Comparison of ENCODE assay signal across 12 cellular contexts in the genomic region with DNA sequence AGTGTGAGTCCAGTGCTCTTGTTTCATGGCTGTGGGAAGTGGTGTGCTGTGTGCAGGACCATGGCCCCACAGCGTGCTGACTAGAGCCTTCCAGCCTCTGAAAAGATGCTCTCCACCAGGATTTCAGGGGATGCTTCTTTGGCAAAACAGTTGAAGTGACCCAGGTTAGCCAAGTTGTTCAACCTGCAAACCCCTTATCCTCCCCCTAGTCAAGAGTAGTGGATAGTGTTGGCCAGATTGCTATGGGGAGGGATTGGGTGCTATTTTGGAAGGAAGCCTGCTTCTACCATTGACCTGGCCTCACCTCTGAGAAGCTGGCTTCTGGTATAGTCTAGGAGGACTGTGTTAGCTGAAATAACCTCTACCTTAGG. TPM values are rescaled to one million over a fixed set of nuclear protein-coding genes. Genes with fewer than 3 reads are reported as not detected.
DNase-seq lines count a peak whose midpoint lies in the region; ATAC-seq, FAIRE-seq and TF ChIP-seq lines count a peak whose summit lies in the region.
"Had no signal": no experiment of that assay in that cellular context is flagged by ENCODE, and none has a peak within 500 bp of the region (broad histone marks: within the 10 kb centered on the region; RNA-seq: fewer than 3 reads in every experiment).

No MANE protein-coding gene starts in this region.

- no peaks in the 10 kb centered on the region for H4K20me1 ChIP-seq in K562 (replicated peaks; ENCODE audit: control insufficient read depth, insufficient read depth, low read length)

- no peaks in the 10 kb centered on the region for H3K27me3 Mint-ChIP-seq in activated T-cell treated with anti-CD3 and anti-CD28 coated beads, Interleukin-2, amount 50 U/mL, for 24 hours

- peaks cover 43% of the 10 kb centered on the region for H3K79me2 ChIP-seq in K562 (ENCODE audit: control insufficient read depth, insufficient read depth, low read length)

- FAIRE-seq in K562 (lab: Jason Lieb, UNC): no peak

- intact Hi-C loops in K562 (cut with micrococcal nuclease): no loop called here

- H2AFZ ChIP-seq in K562 (ENCODE audit: low read depth, low read length): no peak overlapping the region

- in situ Hi-C loops in K562 (cut with MboI): no loop called here

- no peak for TF ChIP-seq RAD21 in K562 (CRISPR knock-in tag; conservative IDR thresholded peaks at IDR 0.05 in 1 of 2, IDR thresholded peaks at IDR 0.05 in 1 of 2)

- H3K27me3 ChIP-seq in K562 (ENCODE audit: control insufficient read depth in 2 of 2, insufficient read depth in 2 of 2, low read length in 2 of 2): no peaks in the 10 kb centered on the region
- no peaks in the 10 kb centered on the region for H3K27me3 ChIP-seq in kidney epithelial cell (ENCODE audit: control insufficient read depth, insufficient read depth, low read length)
- no peaks in the 10 kb centered on the region for H3K27me3 ChIP-seq in tibial nerve
- H3K27me3 ChIP-seq: BE2C had no signal

- POLR2A ChIA-PET in K562 (lab: Yijun Ruan, JAX): interaction anchor here (1.0 kb wide), 1 partner anchor 9 kb away, joined by 3 read pairs; no protein-coding TSS in a partner anchor

- CTCF ChIA-PET in K562 (lab: Yijun Ruan, JAX; ENCODE audit: low intra/inter-chr PET ratio): no interaction called here

- TF ChIP-seq EP300 in K562 (IDR thresholded peaks at IDR 0.05; ENCODE audit: low read length): no peak
- no peak for TF ChIP-seq EP300 in tibial nerve (IDR thresholded peaks at IDR 0.05)

- no peaks in the 10 kb centered on the region for H3K9me1 ChIP-seq in K562 (ENCODE audit: control insufficient read depth, insufficient read depth, low read length)

- TSS peak; percentile 29 for BruUV-seq in K562 (replicated peaks; lab: Mats Ljungman, UMichigan)

- H3K4me3 ChIP-seq in K562 (peak overlapping the region; percentile 53; the same call in 1 of the 2 replicates), kidney epithelial cell (ENCODE audit: low read depth, low read length) (peak overlapping the region; percentile 75), tibial nerve (peak overlapping the region in 3 of 4 donors; percentile 56 to 97 (median 59))

- peaks cover 10% of the 10 kb centered on the region for H3K36me3 Mint-ChIP-seq in activated T-cell treated with anti-CD3 and anti-CD28 coated beads, Interleukin-2, amount 50 U/mL, for 24 hours (ENCODE audit: low read depth)

- no peak for ATAC-seq in K562
- ATAC-seq in HG02852 (IDR thresholded peaks at IDR 0.05; ENCODE audit: unreplicated experiment): no peak

- H3K36me3 ChIP-seq in K562 (ENCODE audit: control insufficient read depth, insufficient read depth, low read length) (peaks cover 5% of the 10 kb centered on the region; the same call in 2 of the 3 replicates), kidney epithelial cell (ENCODE audit: control insufficient read depth, insufficient read depth, low read length) (no peaks in the 10 kb centered on the region), tibial nerve (no peaks in the 10 kb centered on the region)
- H3K36me3 ChIP-seq: BE2C had no signal

- H3K4me2 ChIP-seq in K562 (ENCODE audit: insufficient read depth, low read length): peak overlapping the region; percentile 85

- peaks cover 50% of the 10 kb centered on the region for H3K4me1 Mint-ChIP-seq in activated T-cell treated with anti-CD3 and anti-CD28 coated beads, Interleukin-2, amount 50 U/mL, for 24 hours (ENCODE audit: low read depth)

- H3K27ac Mint-ChIP-seq in activated T-cell treated with anti-CD3 and anti-CD28 coated beads, Interleukin-2, amount 50 U/mL, for 24 hours: no peak overlapping the region
- H3K27ac Mint-ChIP-seq: progenitor cell of endocrine pancreas had no signal

- no peaks in the 10 kb centered on the region for H3K9me3 Mint-ChIP-seq in activated T-cell treated with anti-CD3 and anti-CD28 coated beads, Interleukin-2, amount 50 U/mL, for 24 hours

- H3K9me3 ChIP-seq in K562 (replicated peaks; ENCODE audit: control insufficient read depth, insufficient read depth, low read depth, low read length): no peaks in the 10 kb centered on the region
- H3K9me3 ChIP-seq in tibial nerve: no peaks in the 10 kb centered on the region
- H3K9me3 ChIP-seq: BE2C had no signal

- TF ChIP-seq CTCF in K562 (IDR thresholded peaks at IDR 0.05 in 2 of 3, conservative IDR thresholded peaks at IDR 0.05 in 1 of 3; ENCODE audit: insufficient read depth in 2 of 3, low read depth in 1 of 3, low read length in 3 of 3) (no peak), kidney epithelial cell (IDR thresholded peaks at IDR 0.05; ENCODE audit: insufficient read depth, low read length, poor library complexity, severe bottlenecking) (no peak), tibial nerve (IDR thresholded peaks at IDR 0.05) (no peak)

- H3K9ac ChIP-seq in K562 (ENCODE audit: insufficient read depth in 1 of 2, low read depth in 2 of 2, low read length in 2 of 2): no peak overlapping the region; a peak in 2 of 4 replicates

- no peak overlapping the region for H3K27ac ChIP-seq in K562 (ENCODE audit: extremely low read depth, low read depth, low read length)
- peak overlapping the region in 3 of 4 donors; percentile 74 to 95 (median 86) for H3K27ac ChIP-seq in tibial nerve

- peak overlapping the region; percentile 78 for H3K4me3 Mint-ChIP-seq in activated T-cell treated with anti-CD3 and anti-CD28 coated beads, Interleukin-2, amount 50 U/mL, for 24 hours

- no peak for TF ChIP-seq POLR2A in K562 (conservative IDR thresholded peaks at IDR 0.05)
- TF ChIP-seq POLR2A in tibial nerve (IDR thresholded peaks at IDR 0.05): no peak

- no peak for DNase-seq in activated T-cell treated with anti-CD3 and anti-CD28 coated beads, Interleukin-2, amount 50 U/mL, for 24 hours
- DNase-seq in activated T-cell treated with anti-CD3 and anti-CD28 coated beads, Interleukin-2, amount 50 U/mL, for 48 hours: no peak
- DNase-seq in K562 (ENCODE audit: extremely low read depth in 1 of 4, low spot score in 3 of 4) (no peak), kidney epithelial cell (ENCODE audit: low read depth) (no peak), tibial nerve (ENCODE audit: low spot score in 2 of 2) (no peak), DMS53 treated with DMSO at 0.1 percent for 48 hours (lab: John Stamatoyannopoulos, UW; ENCODE audit: unreplicated experiment) (no peak), GF-D8 (lab: John Stamatoyannopoulos, UW) (no peak)
- DNase-seq: activated CD4-positive, alpha-beta T cell treated with anti-CD3 and anti-CD28 coated beads for 4 hours; NCI-H2171 had no signal

- WGBS in K562 (ENCODE audit: insufficient coverage, low coverage, missing lambda C conversion rate): 78% methylated on average over 1 of the region's 1 CpG
- WGBS in tibial nerve, 2 donors: 90% methylated on average over 1 of the region's 1 CpG; no CpG with 5 or more reads in 1 of the 2 donors

- H3K4me1 ChIP-seq in K562 (replicated peaks in 1 of 2; ENCODE audit: control insufficient read depth in 2 of 2, insufficient read depth in 2 of 2, low read length in 2 of 2) (peaks cover 57 to 58% of the 10 kb centered on the region in 2 experiments), tibial nerve (peaks cover 0 to 36% (median 13%) of the 10 kb centered on the region in 4 donors)
- H3K4me1 ChIP-seq: BE2C had no signal

TF ChIP-seq in K562, 482 proteins besides CTCF, POLR2A, EP300 and RAD21 (continues in another document):
- 0 out of 2 replicates have a peak, but pooled peaks have one; percentile 19 for TF ChIP-seq PHF21A (IDR thresholded peaks at IDR 0.05; ENCODE audit: borderline replicate concordance, low read depth)
- TF ChIP-seq, protein P1, sequence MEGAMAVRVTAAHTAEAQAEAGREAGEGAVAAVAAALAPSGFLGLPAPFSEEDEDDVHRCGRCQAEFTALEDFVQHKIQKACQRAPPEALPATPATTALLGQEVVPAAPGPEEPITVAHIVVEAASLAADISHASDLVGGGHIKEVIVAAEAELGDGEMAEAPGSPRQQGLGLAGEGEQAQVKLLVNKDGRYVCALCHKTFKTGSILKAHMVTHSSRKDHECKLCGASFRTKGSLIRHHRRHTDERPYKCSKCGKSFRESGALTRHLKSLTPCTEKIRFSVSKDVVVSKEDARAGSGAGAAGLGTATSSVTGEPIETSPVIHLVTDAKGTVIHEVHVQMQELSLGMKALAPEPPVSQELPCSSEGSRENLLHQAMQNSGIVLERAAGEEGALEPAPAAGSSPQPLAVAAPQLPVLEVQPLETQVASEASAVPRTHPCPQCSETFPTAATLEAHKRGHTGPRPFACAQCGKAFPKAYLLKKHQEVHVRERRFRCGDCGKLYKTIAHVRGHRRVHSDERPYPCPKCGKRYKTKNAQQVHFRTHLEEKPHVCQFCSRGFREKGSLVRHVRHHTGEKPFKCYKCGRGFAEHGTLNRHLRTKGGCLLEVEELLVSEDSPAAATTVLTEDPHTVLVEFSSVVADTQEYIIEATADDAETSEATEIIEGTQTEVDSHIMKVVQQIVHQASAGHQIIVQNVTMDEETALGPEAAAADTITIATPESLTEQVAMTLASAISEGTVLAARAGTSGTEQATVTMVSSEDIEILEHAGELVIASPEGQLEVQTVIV (CRISPR knock-in tag; IDR thresholded peaks at IDR 0.05; ENCODE audit: borderline replicate concordance): no peak

RNA-seq across cellular contexts. Expression of a gene that starts 1.7 kb away (rescaled TPM):
- 173 and 222 TPM in 2 replicates for total RNA-seq in K562 (2011; cell fraction: chromatin; rRNA removed; ENCODE audit: low replicate concordance)
- 77.0 and 99.7 TPM in 2 replicates for total RNA-seq in K562 (2011; cell fraction: nucleolus; rRNA removed)
- 107 and 133 TPM in 2 replicates for total RNA-seq in K562 (2011; cell fraction: nucleoplasm; rRNA removed)
- total RNA-seq in K562 (2014; rRNA removed) (33.6 and 42.7 TPM in 2 replicates), K562 (2014; rRNA removed; fragmentation: Illumina TruSeq; extraction: Trizol) (35.0 and 36.8 TPM in 2 replicates), K562 (2015; rRNA removed; fragmentation: Illumina TruSeq; extraction: Trizol) (22.9 and 23.7 TPM in 2 replicates), K562 (2021) (63.5 and 64.2 TPM in 2 replicates), kidney epithelial cell (361 and 367 TPM in 2 replicates), tibial nerve (100 to 1,000 TPM in 2 of 4 donors, 10 to 100 TPM in 2; 87.0 to 136 (median 101) TPM)
- polyA plus RNA-seq in K562 (2011; rRNA removed) (38.1 and 47.3 TPM in 2 replicates), K562 (2014; fragmentation: Illumina TruSeq; extraction: Trizol) (40.3 and 43.0 TPM in 2 replicates), K562 (2014; fragmentation: Nextera tagmentation; extraction: Ambion mirVana) (1 to 10 TPM; 4.7 to 5.9 TPM), K562 (2014; rRNA removed) (23.3 and 24.0 TPM in 2 replicates)
- 28.3 and 36.5 TPM in 2 replicates for polyA plus RNA-seq in K562 (2011; cell fraction: cytosol; rRNA removed)
- 46.0 and 76.1 TPM in 2 replicates for polyA plus RNA-seq in K562 (2011; cell fraction: nucleus; rRNA removed)
- 31.7 and 42.8 TPM in 2 replicates for polyA plus RNA-seq in K562 (2012)
- 82.4 and 92.6 TPM in 2 replicates for polyA minus RNA-seq in K562 (2011; rRNA and poly(A)+ RNA removed)
- 47.4 and 54.4 TPM in 2 replicates for polyA minus RNA-seq in K562 (2011; cell fraction: cytosol; rRNA and poly(A)+ RNA removed)
- polyA minus RNA-seq in K562 (2011; cell fraction: nucleus; rRNA and poly(A)+ RNA removed): 66.9 and 104 TPM in 2 replicates
